Comparison of ENCODE assay signal across 10 cellular contexts in genomic region chr2:240432820-240433801, GRCh38. TPM values are rescaled to one million over a fixed set of nuclear protein-coding genes. Genes with fewer than 3 reads are reported as not detected.
DNase-seq lines count a peak whose midpoint lies in the region; ATAC-seq and TF ChIP-seq lines count a peak whose summit lies in the region.
"Had no signal": no experiment of that assay in that cellular context is flagged by ENCODE, and none has a peak within 500 bp of the region (broad histone marks: within the 10 kb centered on the region; RNA-seq: fewer than 3 reads in every experiment).

No MANE protein-coding gene starts in this region.

- H3K4me3 ChIP-seq in adrenal gland = no peak overlapping the region
- H3K4me3 ChIP-seq in lower lobe of right lung = no peak overlapping the region

- 72 to 91% (median 88%) methylated on average over 14 to 34 of the region's 34 CpGs for WGBS in adrenal gland, 4 donors

- no peaks in the 10 kb centered on the region for H3K9me3 ChIP-seq in adrenal gland (replicated peaks in 1 of 3)
- H3K9me3 ChIP-seq in lower lobe of right lung = no peaks in the 10 kb centered on the region

- TF ChIP-seq CTCF in adrenal gland (IDR thresholded peaks at IDR 0.05) (no peak), lower lobe of right lung (IDR thresholded peaks at IDR 0.05) (no peak)

- H3K36me3 ChIP-seq in adrenal gland (replicated peaks in 1 of 2) = no peaks in the 10 kb centered on the region
- H3K36me3 ChIP-seq in lower lobe of right lung = no peaks in the 10 kb centered on the region

- intact Hi-C loops in adrenal gland (cut with DNase I) = loop anchor here in 1 of 2 donors (5.0 kb wide), 1 partner anchor 46 kb away; no protein-coding TSS in a partner anchor
- intact Hi-C loops in lower lobe of right lung (cut with DNase I) = no loop called here

- no peak for ATAC-seq in lower lobe of right lung

- H3K4me1 ChIP-seq in adrenal gland (replicated peaks in 1 of 2) (peaks cover 26 to 30% of the 10 kb centered on the region in 2 donors), lower lobe of right lung (peaks cover 27% of the 10 kb centered on the region)

- TF ChIP-seq POLR2A in adrenal gland (IDR thresholded peaks at IDR 0.05) = no peak

- DNase-seq in activated CD8-positive, alpha-beta memory T cell treated with anti-CD3 and anti-CD28 coated beads, Interleukin-2, amount 50 U/mL, for 48 hours = peak; percentile 50
- no peak for DNase-seq in activated CD8-positive, alpha-beta memory T cell treated with anti-CD3 and anti-CD28 coated beads for 24 hours
- DNase-seq in adrenal gland (peak; percentile 1 to 51 (median 27)), lower lobe of right lung (peak; percentile 42), ureter (ENCODE audit: low spot score) (peak; percentile 48), DMS53 (lab: John Stamatoyannopoulos, UW) (no peak), CD1c-positive myeloid dendritic cell (ENCODE audit: extremely low spot score) (no peak)
- DNase-seq in stimulated activated naive CD4-positive, alpha-beta T cell (lab: John Stamatoyannopoulos, UW) = no peak
- DNase-seq: NCI-H1694 had no signal

- peak overlapping the region in 3 of 5 donors; percentile 24 to 100 (median 87) for H3K27ac ChIP-seq in adrenal gland
- no peak overlapping the region for H3K27ac ChIP-seq in lower lobe of right lung
- H3K27ac ChIP-seq: VCaP had no signal

- no peaks in the 10 kb centered on the region for H3K27me3 ChIP-seq in adrenal gland
- H3K27me3 ChIP-seq in lower lobe of right lung (ENCODE audit: low read depth) = peaks cover 37% of the 10 kb centered on the region

RNA-seq across cellular contexts. Expression of gene GPC1, which starts 2.4 kb away (rescaled TPM):
- total RNA-seq in adrenal gland (100 to 1,000 TPM in 7 of 8 donors, 10 to 100 TPM in 1; 75.1 to 202 (median 143) TPM), lower lobe of right lung (14.7 TPM), ureter (88.1 TPM)
- 10 to 100 TPM; 13.4 to 97.6 (median 70.9) TPM for polyA plus RNA-seq in adrenal gland

Comparison
In these comparisons a context has a peak if more than half of its experiments do, and no peak if none do; other contexts are left out.
1. DNase-seq: peak in activated CD8-positive, alpha-beta memory T cell treated with anti-CD3 and anti-CD28 coated beads, Interleukin-2, amount 50 U/mL, for 48 hours (single experiment), adrenal gland (7 of 7), lower lobe of right lung (single experiment) and ureter (single experiment); none in activated CD8-positive, alpha-beta memory T cell treated with anti-CD3 and anti-CD28 coated beads for 24 hours (single experiment), DMS53 (single experiment), stimulated activated naive CD4-positive, alpha-beta T cell (0 of 6) and CD1c-positive myeloid dendritic cell (single experiment).